In the genomic region with DNA sequence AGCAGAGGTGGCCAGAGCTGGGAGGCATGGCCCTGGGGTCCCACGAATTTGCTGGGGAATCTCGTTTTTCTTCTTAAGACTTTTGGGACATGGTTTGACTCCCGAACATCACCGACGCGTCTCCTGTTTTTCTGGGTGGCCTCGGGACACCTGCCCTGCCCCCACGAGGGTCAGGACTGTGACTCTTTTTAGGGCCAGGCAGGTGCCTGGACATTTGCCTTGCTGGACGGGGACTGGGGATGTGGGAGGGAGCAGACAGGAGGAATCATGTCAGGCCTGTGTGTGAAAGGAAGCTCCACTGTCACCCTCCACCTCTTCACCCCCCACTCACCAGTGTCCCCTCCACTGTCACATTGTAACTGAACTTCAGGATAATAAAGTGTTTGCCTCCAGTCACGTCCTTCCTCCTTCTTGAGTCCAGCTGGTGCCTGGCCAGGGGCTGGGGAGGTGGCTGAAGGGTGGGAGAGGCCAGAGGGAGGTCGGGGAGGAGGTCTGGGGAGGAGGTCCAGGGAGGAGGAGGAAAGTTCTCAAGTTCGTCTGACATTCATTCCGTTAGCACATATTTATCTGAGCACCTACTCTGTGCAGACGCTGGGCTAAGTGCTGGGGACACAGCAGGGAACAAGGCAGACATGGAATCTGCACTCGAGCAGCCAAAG, we compare ENCODE assay signal across 19 cellular contexts. TPM values are rescaled to one million over a fixed set of nuclear protein-coding genes. Genes with fewer than 3 reads are reported as not detected.
DNase-seq lines count a peak whose midpoint lies in the region; ATAC-seq, FAIRE-seq and TF ChIP-seq lines count a peak whose summit lies in the region.
"Had no signal": no experiment of that assay in that cellular context is flagged by ENCODE, and none has a peak within 500 bp of the region (broad histone marks: within the 10 kb centered on the region; RNA-seq: fewer than 3 reads in every experiment).

No MANE protein-coding gene starts in this region.

- no peaks in the 10 kb centered on the region for H3K27me3 Mint-ChIP-seq in astrocyte (ENCODE audit: low read depth, unreplicated experiment)

- H4K20me1 ChIP-seq in astrocyte (ENCODE audit: insufficient read depth, low read length), result peaks cover 4% of the 10 kb centered on the region

- H3K79me2 ChIP-seq in astrocyte (ENCODE audit: insufficient read depth, low read length), result no peaks in the 10 kb centered on the region

- TF ChIP-seq POLR2A in gastrocnemius medialis (IDR thresholded peaks at IDR 0.05), result peak; percentile 34 to 57

- intact Hi-C loops in left ventricle myocardium superior (cut with micrococcal nuclease), result no loop called here
- intact Hi-C loops in gastrocnemius medialis (cut with DNase I; ENCODE audit: low total_unique reads), result loop anchor here (2.0 to 10.0 kb wide), 2 partner anchors 75 to 297 kb away; no protein-coding TSS in a partner anchor
- intact Hi-C loops in colonic mucosa (cut with DNase I), result loop anchor here (10.0 kb wide), 2 partner anchors 147 to 277 kb away; no protein-coding TSS in a partner anchor

- H3K27ac ChIP-seq in astrocyte (ENCODE audit: low read depth, low read length) (no peak overlapping the region), gastrocnemius medialis (peak overlapping the region; percentile 87 to 99 (median 94)), colonic mucosa (no peak overlapping the region), caudate nucleus (ENCODE audit: low read depth, low read length) (no peak overlapping the region)
- H3K27ac ChIP-seq: brain microvascular endothelial cell, SJCRH30 had no signal

- peaks cover 13% of the 10 kb centered on the region for H3K4me1 Mint-ChIP-seq in astrocyte (ENCODE audit: low read depth, unreplicated experiment)

- H3K4me3 ChIP-seq in astrocyte (ENCODE audit: insufficient read depth, low read depth, low read length) (no peak overlapping the region), gastrocnemius medialis (peak overlapping the region; percentile 46 to 66 (median 59)), colonic mucosa (no peak overlapping the region)
- H3K4me3 ChIP-seq: SJCRH30 had no signal

- peaks cover 13% of the 10 kb centered on the region for H3K36me3 Mint-ChIP-seq in astrocyte (ENCODE audit: low read depth, unreplicated experiment)

- peak overlapping the region; percentile 61 for H3K4me2 ChIP-seq in astrocyte (ENCODE audit: low read length)

- H3K27me3 ChIP-seq in astrocyte (ENCODE audit: insufficient read depth, low read length) (no peaks in the 10 kb centered on the region), gastrocnemius medialis (no peaks in the 10 kb centered on the region), colonic mucosa (no peaks in the 10 kb centered on the region)
- H3K27me3 ChIP-seq: brain microvascular endothelial cell, SJCRH30 had no signal

- peaks cover 7% of the 10 kb centered on the region for H3K36me3 ChIP-seq in astrocyte (ENCODE audit: insufficient read depth, low read length)
- peaks cover 0 to 5% of the 10 kb centered on the region in 2 donors for H3K36me3 ChIP-seq in gastrocnemius medialis
- peaks cover 5% of the 10 kb centered on the region for H3K36me3 ChIP-seq in colonic mucosa
- H3K36me3 ChIP-seq: SJCRH30 had no signal

- H3K4me3 Mint-ChIP-seq in astrocyte (ENCODE audit: unreplicated experiment), result no peak overlapping the region

- H3K4me1 ChIP-seq in astrocyte (ENCODE audit: insufficient read depth, low read length) (peaks cover 40% of the 10 kb centered on the region), gastrocnemius medialis (peaks cover 68 to 76% of the 10 kb centered on the region in 2 donors), colonic mucosa (peaks cover 23% of the 10 kb centered on the region)

- H3K9me3 ChIP-seq in astrocyte (ENCODE audit: insufficient read depth, low read depth, low read length) (no peaks in the 10 kb centered on the region), gastrocnemius medialis (no peaks in the 10 kb centered on the region), colonic mucosa (no peaks in the 10 kb centered on the region)
- H3K9me3 ChIP-seq: SJCRH30 had no signal

- TF ChIP-seq CTCF in astrocyte (IDR thresholded peaks at IDR 0.05; ENCODE audit: insufficient read depth, low read depth, low read length) (no peak), gastrocnemius medialis (IDR thresholded peaks at IDR 0.05 in 4 of 5, conservative IDR thresholded peaks at IDR 0.05 in 1 of 5) (no peak), colonic mucosa (IDR thresholded peaks at IDR 0.05) (no peak)

- ATAC-seq in left ventricle myocardium superior (peak; percentile 8), gastrocnemius medialis (peak in 1 of 2 donors; percentile 4), GM19463 (IDR thresholded peaks at IDR 0.05; ENCODE audit: unreplicated experiment) (no peak), GM21526 (IDR thresholded peaks at IDR 0.05; ENCODE audit: low FRiP score, unreplicated experiment) (no peak)
- ATAC-seq: stimulated activated naive CD8-positive, alpha-beta T cell treated with anti-CD3 and anti-CD28 coated beads, Interleukin-15, Interleukin-2, amounts not matched to agents 100 U/mL and 50 U/mL, for 24 hours had no signal

- no peak overlapping the region for H2AFZ ChIP-seq in astrocyte (ENCODE audit: low read depth, low read length)

- FAIRE-seq in astrocyte (lab: Jason Lieb, UNC), result no peak

- H3K27ac Mint-ChIP-seq in astrocyte (ENCODE audit: unreplicated experiment), result no peak overlapping the region

- DNase-seq in ELR (ENCODE audit: low read depth) (peak; percentile 50), astrocyte (ENCODE audit: low read depth) (no peak), left ventricle myocardium superior (peak; percentile 60), gastrocnemius medialis (peak; percentile 64 to 79), colonic mucosa (no peak), caudate nucleus (lab: John Stamatoyannopoulos, UW) (no peak)
- DNase-seq: activated CD8-positive, alpha-beta memory T cell treated with anti-CD3 and anti-CD28 coated beads, Interleukin-2, amount 50 U/mL, for 48 hours; activated naive CD4-positive, alpha-beta T cell treated with Interleukin-2 at 50 U/mL for 16 hours; brain microvascular endothelial cell; hypothalamus; kidney glomerular epithelial cell; MM.1S; NCI-H2029; SJCRH30; stimulated activated naive CD8-positive, alpha-beta T cell treated with anti-CD3 and anti-CD28 coated beads, Interleukin-15, Interleukin-2, amounts not matched to agents 100 U/mL and 50 U/mL, for 24 hours; T-helper 9 cell had no signal

- no peaks in the 10 kb centered on the region for H3K9me3 Mint-ChIP-seq in astrocyte (ENCODE audit: unreplicated experiment)

- in situ Hi-C loops in gastrocnemius medialis (cut with MboI; ENCODE audit: low sequenced_read_pairs in 4 of 4), result no loop called here

- no peak overlapping the region for H3K9ac ChIP-seq in astrocyte (ENCODE audit: low read length)
- H3K9ac ChIP-seq in colonic mucosa (ENCODE audit: low read depth in 2 of 2, low read length in 2 of 2), result no peak overlapping the region

RNA-seq across cellular contexts. Expression of a gene that starts 2.3 kb away (rescaled TPM):
- not detected in 2 replicates for total RNA-seq in astrocyte
- total RNA-seq in left ventricle myocardium superior, result not detected
- total RNA-seq in gastrocnemius medialis, result 10 to 100 TPM; 11.4 to 20.6 (median 16.3) TPM
- under 1 TPM in 1 of 2 donors, not detected in 1; 0.37 TPM for total RNA-seq in colonic mucosa
- total RNA-seq: NCI-H460 had no signal

RNA-seq across cellular contexts. Expression of a gene that starts 36.7 kb away (rescaled TPM):
- total RNA-seq in astrocyte (49.2 and 56.4 TPM in 2 replicates), left ventricle myocardium superior (56.9 TPM), gastrocnemius medialis (100 to 1,000 TPM in 2 of 4 donors, 10 to 100 TPM in 2; 54.2 to 124 (median 93.9) TPM), colonic mucosa (100 to 1,000 TPM in 1 of 2 donors, 10 to 100 TPM in 1; 80.1 to 111 TPM)

RNA-seq across cellular contexts. Expression of a gene that starts 36.9 kb away (rescaled TPM):
- total RNA-seq in astrocyte (129 and 134 TPM in 2 replicates), left ventricle myocardium superior (83.4 TPM), gastrocnemius medialis (100 to 1,000 TPM; 211 to 364 (median 329) TPM), colonic mucosa (100 to 1,000 TPM; 106 to 152 TPM)

RNA-seq across cellular contexts. Expression of a gene that starts 45.2 kb away (rescaled TPM):
- total RNA-seq in astrocyte (16.7 and 20.4 TPM in 2 replicates), left ventricle myocardium superior (98.1 TPM), gastrocnemius medialis (10 to 100 TPM; 42.2 to 71.6 (median 48.2) TPM), colonic mucosa (10 to 100 TPM; 40.3 to 44.5 TPM)

RNA-seq across cellular contexts. Expression of a gene that starts 54.7 kb away (rescaled TPM):
- total RNA-seq in astrocyte, result not detected in 2 replicates
- total RNA-seq in left ventricle myocardium superior, result 0.52 TPM
- total RNA-seq in gastrocnemius medialis, result under 1 TPM in 2 of 4 donors, not detected in 2; 0.16 to 0.26 TPM
- total RNA-seq in colonic mucosa, result under 1 TPM; 0.17 to 0.90 TPM
- total RNA-seq: NCI-H460, SJCRH30 had no signal

Comparison
In these comparisons a context has a peak if more than half of its experiments do, and no peak if none do; other contexts are left out.
1. DNase-seq: peak in ELR (single experiment), left ventricle myocardium superior (single experiment) and gastrocnemius medialis (2 of 2); none in astrocyte (single experiment), colonic mucosa (single experiment) and caudate nucleus (0 of 61).
2. H3K27ac ChIP-seq: peak in gastrocnemius medialis (4 of 4); none in astrocyte (single experiment), colonic mucosa (single experiment) and caudate nucleus (single experiment).
3. H3K4me3 ChIP-seq: peak in gastrocnemius medialis (4 of 4); none in astrocyte (single experiment) and colonic mucosa (single experiment).
4. RNA of a gene that starts 2.3 kb away (total RNA-seq): 11.4 to 20.6 TPM in gastrocnemius medialis; 0.37 TPM in colonic mucosa, not detected in astrocyte and not detected in left ventricle myocardium superior (single experiment); every median in the first group is over 4 times any median in the second.